1 cellular context compared by ENCODE assay signal in the genomic region with DNA sequence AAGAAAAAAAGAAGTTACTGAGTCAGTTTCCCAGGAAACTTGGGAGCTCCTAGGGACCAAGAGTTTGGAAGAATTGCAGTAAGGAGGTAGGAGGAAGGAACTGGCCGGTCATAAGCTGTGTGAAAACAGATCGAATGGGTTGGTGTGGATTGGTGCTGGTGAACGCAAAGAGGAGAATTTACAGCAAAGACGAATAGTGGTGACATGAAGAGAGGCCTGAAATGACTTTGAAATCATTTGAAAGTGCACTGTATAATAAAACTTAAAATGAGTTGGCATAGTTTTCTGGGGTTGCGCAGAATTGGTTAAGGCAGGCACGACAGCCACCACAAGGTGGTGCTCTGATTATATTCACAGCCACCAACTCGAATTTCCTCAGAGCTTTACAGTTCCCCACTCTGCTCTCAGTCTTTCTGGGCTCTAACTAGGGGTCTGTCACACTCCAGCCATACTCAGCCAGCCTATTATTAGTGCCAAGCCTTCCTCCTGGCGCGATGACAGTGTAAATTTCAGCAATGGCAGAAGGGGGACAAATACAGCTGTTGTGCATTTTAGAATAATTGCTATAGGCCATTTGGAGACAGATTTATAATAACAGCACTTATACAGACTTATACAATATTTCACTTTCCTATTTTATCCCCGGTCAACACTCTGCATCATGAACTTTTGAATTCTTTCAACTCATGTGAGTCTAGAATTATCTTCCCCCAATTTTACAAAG.
TF ChIP-seq lines count a peak whose summit lies in the region.

No MANE protein-coding gene starts in this region.

TF ChIP-seq in H1, 55 proteins besides CTCF, POLR2A, EP300 and RAD21 (continued from another document):
- TF ChIP-seq RXRA (IDR thresholded peaks at IDR 0.05; ENCODE audit: insufficient read depth, low read depth, low read length) (no peak), HDAC2 (IDR thresholded peaks at IDR 0.05; ENCODE audit: borderline replicate concordance in 1 of 2, low read depth in 2 of 2, low read length in 2 of 2) (no peak), EGR1 (IDR thresholded peaks at IDR 0.05; ENCODE audit: borderline replicate concordance, low read depth, low read length) (no peak), BCL11A (IDR thresholded peaks at IDR 0.05; ENCODE audit: low read depth in 2 of 2, low read length in 2 of 2) (no peak), YY1 (IDR thresholded peaks at IDR 0.05; ENCODE audit: low read depth, low read length) (no peak), CHD1 (IDR thresholded peaks at IDR 0.05; ENCODE audit: low read depth, low read length) (no peak), NANOG (IDR thresholded peaks at IDR 0.05; ENCODE audit: insufficient read depth, low read depth, low read length, poor library complexity, severe bottlenecking) (no peak), HDAC6 (IDR thresholded peaks at IDR 0.05; ENCODE audit: low read depth, low read length) (no peak), TCF12 (IDR thresholded peaks at IDR 0.05; ENCODE audit: low read depth, low read length) (no peak), JUN (IDR thresholded peaks at IDR 0.05; ENCODE audit: low read depth, low read length) (no peak), RFX5 (IDR thresholded peaks at IDR 0.05; ENCODE audit: borderline replicate concordance, low read depth, low read length) (no peak)
- TF ChIP-seq, protein P1, sequence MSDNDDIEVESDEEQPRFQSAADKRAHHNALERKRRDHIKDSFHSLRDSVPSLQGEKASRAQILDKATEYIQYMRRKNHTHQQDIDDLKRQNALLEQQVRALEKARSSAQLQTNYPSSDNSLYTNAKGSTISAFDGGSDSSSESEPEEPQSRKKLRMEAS (IDR thresholded peaks at IDR 0.05): no peak
